In genomic region chr9:83257937-83258336, GRCh38 we compare ENCODE assay signal across 8 cellular contexts.
"Had no signal": no experiment of that assay in that cellular context is flagged by ENCODE, and none has a peak within 500 bp of the region (broad histone marks: within the 10 kb centered on the region; RNA-seq: fewer than 3 reads in every experiment).

No MANE protein-coding gene starts in this region.

- DNase-seq: GM23248, GOT3, H7, HFFc6 had no signal

- ATAC-seq: HCT116, HepG2 had no signal

- H3K27ac ChIP-seq: GM23248, HL-60 had no signal

- H3K4me1 ChIP-seq: HAP-1 had no signal

- H3K4me3 ChIP-seq: GM23248, HAP-1 had no signal

- H3K9me3 ChIP-seq: HAP-1 had no signal

- H3K36me3 ChIP-seq: HAP-1 had no signal
